Comparison of ENCODE assay signal across 18 cellular contexts in the genomic region with DNA sequence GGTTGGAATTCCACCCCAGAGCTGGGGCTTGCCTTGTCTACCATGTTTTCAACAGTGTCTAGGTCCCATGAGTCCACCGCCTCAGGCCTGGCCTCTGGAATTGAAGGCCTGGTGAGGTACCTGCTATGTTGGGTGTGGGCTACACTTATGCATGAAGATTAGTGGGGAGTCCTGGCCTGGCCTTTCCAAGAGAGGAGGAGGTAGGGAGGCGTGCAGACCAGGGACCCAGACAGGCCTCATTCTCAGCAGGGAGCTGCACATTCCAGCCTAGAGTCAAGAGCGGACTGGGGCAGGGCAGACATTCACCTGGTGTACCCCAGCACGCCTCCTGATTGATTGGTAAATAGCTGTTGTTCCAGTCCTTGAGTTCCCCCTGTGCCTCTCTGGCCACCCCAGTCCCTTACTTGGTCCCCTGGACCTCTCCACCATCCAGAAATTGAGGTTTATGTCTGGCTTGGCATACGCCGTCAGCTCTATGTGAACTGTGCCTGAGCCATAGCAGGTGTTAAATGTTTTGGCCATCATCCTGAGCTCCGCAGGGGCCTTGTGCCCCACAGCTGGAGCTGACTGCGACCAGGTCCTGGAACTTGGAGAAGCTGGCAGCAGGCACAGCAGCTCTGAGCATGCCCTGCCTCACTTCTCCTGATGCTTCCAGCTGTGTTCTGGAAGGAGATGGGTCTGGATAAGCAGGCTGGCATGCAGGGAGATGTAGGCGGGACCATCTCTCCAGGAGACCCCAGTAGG. TPM values are rescaled to one million over a fixed set of nuclear protein-coding genes. Genes with fewer than 3 reads are reported as not detected.
A peak's percentile ranks its signal among the peaks of the same experiment; 100 is the strongest.
DNase-seq lines count a peak whose midpoint lies in the region; ATAC-seq and TF ChIP-seq lines count a peak whose summit lies in the region.
"Had no signal": no experiment of that assay in that cellular context is flagged by ENCODE, and none has a peak within 500 bp of the region (broad histone marks: within the 10 kb centered on the region; RNA-seq: fewer than 3 reads in every experiment).

No MANE protein-coding gene starts in this region.

- ATAC-seq in lower lobe of right lung (no peak), GM19452 (IDR thresholded peaks at IDR 0.05; ENCODE audit: unreplicated experiment) (no peak)
- ATAC-seq: GM23338, T-cell had no signal

- CTCF ChIA-PET in HEK293 (lab: Yijun Ruan, JAX), result interaction anchor here (0.5 to 6.3 kb wide), 14 partner anchors 8 to 462 kb away, joined by 3 to 59 read pairs (median 5); partner anchors contain the start of gene VEGFA

- H3K4me1 ChIP-seq in HEK293 (ENCODE audit: control insufficient read depth, insufficient read depth, low read length) (no peaks in the 10 kb centered on the region; the same call in 1 of the 2 replicates), lower lobe of right lung (peaks cover 20% of the 10 kb centered on the region), spleen (peaks cover 0 to 9% (median 0%) of the 10 kb centered on the region in 6 donors)

- POLR2A ChIA-PET in HEK293 (lab: Yijun Ruan, JAX), result interaction anchor here (4.1 kb wide), 1 partner anchor 8 kb away, joined by 15 read pairs; the partner anchor contains the start of gene VEGFA

- no peak for TF ChIP-seq CTCF in HEK293 (tag by site-specific recombination; IDR thresholded peaks at IDR 0.05)
- TF ChIP-seq CTCF in lower lobe of right lung (IDR thresholded peaks at IDR 0.05), result no peak
- no peak for TF ChIP-seq CTCF in spleen (IDR thresholded peaks at IDR 0.05 in 8 of 11, conservative IDR thresholded peaks at IDR 0.05 in 3 of 11)

- DNase-seq in NCI-H69 (lab: John Stamatoyannopoulos, UW) (peak; percentile 80), lower lobe of right lung (peak; percentile 37), spleen (peak; percentile 62), anterior cingulate cortex (lab: John Stamatoyannopoulos, UW) (no peak), NCI-H2171 treated with DMSO at 0.1 percent for 48 hours (lab: John Stamatoyannopoulos, UW) (no peak)
- DNase-seq: CD8-positive, alpha-beta memory T cell; DMS79 treated with DMSO at 0.1 percent for 48 hours; KBM-7; NCI-H1105 treated with DMSO at 0.1 percent for 48 hours; NCI-H187; NCI-H526; SHP77 treated with DMSO at 0.1 percent for 48 hours; SK-N-SH; T-cell had no signal

- TF ChIP-seq POLR2A in spleen (IDR thresholded peaks at IDR 0.05), result no peak

- H3K36me3 ChIP-seq in HEK293 (ENCODE audit: control insufficient read depth in 2 of 2, insufficient read depth in 1 of 2, low read length in 2 of 2), result no peaks in the 10 kb centered on the region
- H3K36me3 ChIP-seq in lower lobe of right lung, result no peaks in the 10 kb centered on the region
- H3K36me3 ChIP-seq in spleen, result no peaks in the 10 kb centered on the region
- H3K36me3 ChIP-seq: BLaER1 treated with 17β-estradiol and CSF1 and Interleukin-3, amounts not matched to agents 10 nM and 100 nM had no signal

- H3K9me3 ChIP-seq in HEK293 (ENCODE audit: control insufficient read depth, insufficient read depth, low read depth, low read length), result no peaks in the 10 kb centered on the region
- H3K9me3 ChIP-seq in lower lobe of right lung, result no peaks in the 10 kb centered on the region
- no peaks in the 10 kb centered on the region for H3K9me3 ChIP-seq in spleen
- H3K9me3 ChIP-seq: BLaER1 treated with 17β-estradiol and CSF1 and Interleukin-3, amounts not matched to agents 10 nM and 100 nM; SK-N-SH had no signal

- H3K27ac ChIP-seq in HEK293 (ENCODE audit: extremely low read depth, low read depth, low read length) (no peak overlapping the region), lower lobe of right lung (peak overlapping the region; percentile 25), spleen (no peak overlapping the region)

- intact Hi-C loops in lower lobe of right lung (cut with DNase I), result no loop called here
- intact Hi-C loops in spleen (cut with DNase I; ENCODE audit: low total_unique reads), result no loop called here

- H3K27me3 ChIP-seq in lower lobe of right lung (ENCODE audit: low read depth), result no peaks in the 10 kb centered on the region
- peaks cover 0 to 6% (median 0%) of the 10 kb centered on the region in 7 donors for H3K27me3 ChIP-seq in spleen (replicated peaks in 1 of 7)
- H3K27me3 ChIP-seq: BLaER1 treated with 17β-estradiol and CSF1 and Interleukin-3, amounts not matched to agents 10 nM and 100 nM had no signal

- H3K4me3 ChIP-seq in HEK293 (ENCODE audit: low read depth, low read length) (no peak overlapping the region), lower lobe of right lung (no peak overlapping the region), spleen (no peak overlapping the region)
- H3K4me3 ChIP-seq: BLaER1 treated with 17β-estradiol and CSF1 and Interleukin-3, amounts not matched to agents 10 nM and 100 nM; GM23338 had no signal

- 79 to 97% (median 90%) methylated on average over 7 to 9 of the region's 9 CpGs for WGBS in spleen, 5 donors

TF ChIP-seq in HEK293, 187 proteins besides CTCF, POLR2A, EP300 and RAD21:
- TF ChIP-seq ZNF600 (tag by site-specific recombination; IDR thresholded peaks at IDR 0.05), result 0 out of 2 replicates have a peak, but pooled peaks have one; percentile 19
- no peak for TF ChIP-seq ZNF677 (tag by site-specific recombination; IDR thresholded peaks at IDR 0.05)
- TF ChIP-seq EGR2 (tag by site-specific recombination; IDR thresholded peaks at IDR 0.05; ENCODE audit: low read depth), result no peak
- peak; percentile 99 for TF ChIP-seq ZIC2 (tag by site-specific recombination; IDR thresholded peaks at IDR 0.05)
- no peak for TF ChIP-seq ZNF223 (tag by site-specific recombination; IDR thresholded peaks at IDR 0.05)
- TF ChIP-seq, protein P1, sequence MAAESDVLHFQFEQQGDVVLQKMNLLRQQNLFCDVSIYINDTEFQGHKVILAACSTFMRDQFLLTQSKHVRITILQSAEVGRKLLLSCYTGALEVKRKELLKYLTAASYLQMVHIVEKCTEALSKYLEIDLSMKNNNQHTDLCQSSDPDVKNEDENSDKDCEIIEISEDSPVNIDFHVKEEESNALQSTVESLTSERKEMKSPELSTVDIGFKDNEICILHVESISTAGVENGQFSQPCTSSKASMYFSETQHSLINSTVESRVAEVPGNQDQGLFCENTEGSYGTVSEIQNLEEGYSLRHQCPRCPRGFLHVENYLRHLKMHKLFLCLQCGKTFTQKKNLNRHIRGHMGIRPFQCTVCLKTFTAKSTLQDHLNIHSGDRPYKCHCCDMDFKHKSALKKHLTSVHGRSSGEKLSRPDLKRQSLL (tag by site-specific recombination; IDR thresholded peaks at IDR 0.05), result no peak

RNA-seq across cellular contexts. Expression of gene VEGFA, which starts 8.2 kb away (rescaled TPM):
- total RNA-seq in lower lobe of right lung (196 TPM), spleen (100 to 1,000 TPM; 112 to 486 (median 203) TPM)
- 10 to 100 TPM; 31.0 to 56.6 (median 36.0) TPM for polyA plus RNA-seq in spleen
- polyA plus RNA-seq: CD8-positive, alpha-beta memory T cell had no signal

Comparison
In these comparisons a context has a peak if more than half of its experiments do, and no peak if none do; other contexts are left out.
1. DNase-seq: peak in NCI-H69 (single experiment), lower lobe of right lung (single experiment) and spleen (single experiment); none in anterior cingulate cortex (0 of 58) and NCI-H2171 treated with DMSO at 0.1 percent for 48 hours (single experiment).